Comparison of ENCODE assay signal across 22 cellular contexts in the genomic region with DNA sequence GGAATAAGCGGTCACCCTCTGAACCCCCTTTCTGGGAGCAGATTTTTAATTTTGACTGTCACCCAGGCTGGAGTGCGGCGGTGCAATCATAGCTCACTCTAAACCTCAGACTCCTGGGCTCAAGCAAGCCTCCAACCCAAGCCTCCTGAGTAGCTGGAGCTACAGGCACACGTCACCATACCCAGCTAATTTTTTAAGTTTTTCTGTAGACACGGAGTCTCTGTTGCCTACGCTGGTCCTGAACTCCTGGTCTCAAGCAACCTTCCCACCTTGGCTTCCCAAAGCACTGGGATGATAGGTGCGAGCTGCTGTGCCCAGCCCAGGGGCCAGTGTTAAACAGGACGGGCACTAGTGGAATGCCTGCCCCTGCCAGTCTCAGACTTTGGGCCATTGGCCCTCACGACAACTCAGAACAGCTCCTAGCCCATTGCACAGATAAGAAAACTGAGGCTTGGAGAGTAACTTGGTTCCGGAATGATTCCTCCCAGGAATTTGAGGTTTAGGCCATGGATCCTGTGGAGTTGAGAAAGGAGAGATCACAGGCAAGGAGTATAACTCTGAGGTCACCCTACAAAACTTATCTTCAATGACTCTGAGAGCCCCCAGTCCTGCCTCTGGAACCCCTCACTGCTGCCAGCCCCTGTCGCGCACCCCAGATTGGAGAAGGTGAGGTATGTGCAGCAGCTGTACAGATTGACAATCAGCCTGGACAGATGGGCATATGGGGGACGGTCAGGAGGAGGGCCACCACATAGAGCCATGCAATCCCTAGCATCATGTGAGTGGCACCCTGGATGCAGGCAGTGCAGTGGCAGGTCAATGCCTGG.
DNase-seq lines count a peak whose midpoint lies in the region; FAIRE-seq and TF ChIP-seq lines count a peak whose summit lies in the region.
"Had no signal": no experiment of that assay in that cellular context is flagged by ENCODE, and none has a peak within 500 bp of the region (broad histone marks: within the 10 kb centered on the region; RNA-seq: fewer than 3 reads in every experiment).

No MANE protein-coding gene starts in this region.

- H3K36me3 ChIP-seq in tibial nerve = no peaks in the 10 kb centered on the region
- H3K36me3 ChIP-seq: colonic mucosa, upper lobe of left lung had no signal

- no peaks in the 10 kb centered on the region for H3K9me3 ChIP-seq in tibial nerve
- H3K9me3 ChIP-seq: body of pancreas, colonic mucosa, upper lobe of left lung had no signal

- H3K27ac ChIP-seq in tibial nerve = no peak overlapping the region
- H3K27ac ChIP-seq: body of pancreas, colonic mucosa, HL-60, parathyroid adenoma, upper lobe of left lung had no signal

- no peaks in the 10 kb centered on the region for H3K9me3 Mint-ChIP-seq in endothelial cell (ENCODE audit: unreplicated experiment)
- H3K9me3 Mint-ChIP-seq in osteocyte (ENCODE audit: unreplicated experiment) = no peaks in the 10 kb centered on the region
- H3K9me3 Mint-ChIP-seq: activated CD8-positive, alpha-beta T cell treated with anti-CD3 and anti-CD28 coated beads for 36 hours; activated naive CD4-positive, alpha-beta T cell treated with anti-CD3 and anti-CD28 coated beads, Interleukin-2, amount 50 U/mL, for 72 hours had no signal

- peaks cover 0 to 16% (median 9%) of the 10 kb centered on the region in 4 donors for H3K4me1 ChIP-seq in tibial nerve
- H3K4me1 ChIP-seq: colonic mucosa had no signal

- TF ChIP-seq CTCF in D721Med (IDR thresholded peaks at IDR 0.05; ENCODE audit: insufficient read depth, missing control alignments) (no peak), endothelial cell (IDR thresholded peaks at IDR 0.05; ENCODE audit: unreplicated experiment) (no peak), osteocyte (IDR thresholded peaks at IDR 0.05) (no peak), tibial nerve (IDR thresholded peaks at IDR 0.05) (no peak)

- peaks cover 18% of the 10 kb centered on the region for H3K4me1 Mint-ChIP-seq in endothelial cell (ENCODE audit: unreplicated experiment)
- peaks cover 13% of the 10 kb centered on the region for H3K4me1 Mint-ChIP-seq in osteocyte (ENCODE audit: unreplicated experiment)

- peaks cover 0 to 72% of the 10 kb centered on the region in 2 donors for H3K27me3 ChIP-seq in tibial nerve

- no peak overlapping the region for H3K4me3 ChIP-seq in tibial nerve
- H3K4me3 ChIP-seq: body of pancreas, colonic mucosa, upper lobe of left lung had no signal

- no peak for TF ChIP-seq POLR2A in H54 (IDR thresholded peaks at IDR 0.05; ENCODE audit: low read depth, low read length)
- TF ChIP-seq POLR2A in tibial nerve (IDR thresholded peaks at IDR 0.05) = no peak

- no peak for TF ChIP-seq EP300 in tibial nerve (IDR thresholded peaks at IDR 0.05)

- H3K4me3 Mint-ChIP-seq in endothelial cell (ENCODE audit: unreplicated experiment) (no peak overlapping the region), osteocyte (ENCODE audit: unreplicated experiment) (no peak overlapping the region)
- H3K4me3 Mint-ChIP-seq: activated CD8-positive, alpha-beta T cell treated with anti-CD3 and anti-CD28 coated beads for 36 hours; naive B cell had no signal

- 81 to 84% methylated on average over 11 to 12 of the region's 13 CpGs for WGBS in tibial nerve, 2 donors

- H3K36me3 Mint-ChIP-seq in endothelial cell (ENCODE audit: low read depth, unreplicated experiment) (no peaks in the 10 kb centered on the region), osteocyte (ENCODE audit: unreplicated experiment) (no peaks in the 10 kb centered on the region)
- H3K36me3 Mint-ChIP-seq: activated naive CD4-positive, alpha-beta T cell treated with anti-CD3 and anti-CD28 coated beads, Interleukin-2, amount 50 U/mL, for 72 hours; naive B cell had no signal

- FAIRE-seq in D721Med (lab: Jason Lieb, UNC) (no peak), H54 (lab: Jason Lieb, UNC) (no peak)
- FAIRE-seq: endothelial cell of umbilical vein had no signal

- DNase-seq in D721Med (ENCODE audit: insufficient read length, low spot score) = peak; percentile 7
- DNase-seq in H54 (ENCODE audit: insufficient read length, low spot score) = peak; percentile 26
- peak; percentile 2 for DNase-seq in endothelial cell (ENCODE audit: low spot score)
- DNase-seq in osteocyte (ENCODE audit: extremely low spot score, unreplicated experiment) = peak; percentile 65
- DNase-seq in epidermal melanocyte (ENCODE audit: insufficient read length, low spot score) = no peak
- DNase-seq in cerebellum (ENCODE audit: low spot score) = no peak
- no peak for DNase-seq in NCI-H526 (lab: John Stamatoyannopoulos, UW)
- DNase-seq in tibial nerve (ENCODE audit: low spot score in 2 of 2) = no peak
- DNase-seq: activated CD4-positive, CD25-positive, alpha-beta regulatory T cell; activated CD8-positive, alpha-beta T cell treated with anti-CD3 and anti-CD28 coated beads for 36 hours; colonic mucosa; naive B cell; NCI-H1417 treated with DMSO at 0.1 percent for 48 hours; NCI-H748 treated with DMSO at 0.1 percent for 48 hours; stimulated activated CD4-positive, alpha-beta T cell treated with anti-CD3 and anti-CD28 coated beads, Interleukin-2, amount 100 ng/mL, for 24 hours; T1000 had no signal

- H3K27me3 Mint-ChIP-seq in endothelial cell (ENCODE audit: unreplicated experiment) (peaks cover 17% of the 10 kb centered on the region), osteocyte (ENCODE audit: unreplicated experiment) (peaks cover 32% of the 10 kb centered on the region)

- H3K27ac Mint-ChIP-seq in endothelial cell (ENCODE audit: unreplicated experiment) (no peak overlapping the region), osteocyte (ENCODE audit: unreplicated experiment) (no peak overlapping the region)
- H3K27ac Mint-ChIP-seq: activated CD8-positive, alpha-beta T cell treated with anti-CD3 and anti-CD28 coated beads for 36 hours; activated naive CD4-positive, alpha-beta T cell treated with anti-CD3 and anti-CD28 coated beads, Interleukin-2, amount 50 U/mL, for 72 hours had no signal

Comparison
In these comparisons a context has a peak if more than half of its experiments do, and no peak if none do; other contexts are left out.
1. DNase-seq: peak in D721Med (single experiment), H54 (single experiment), endothelial cell (single experiment) and osteocyte (single experiment); none in epidermal melanocyte (single experiment), cerebellum (single experiment), NCI-H526 (0 of 2) and tibial nerve (0 of 2).